ENCODE assay signal across 12 cellular contexts in genomic region chr7:18861514-18861913, GRCh38.
DNase-seq lines count a peak whose midpoint lies in the region; ATAC-seq lines count a peak whose summit lies in the region.
"Had no signal": no experiment of that assay in that cellular context is flagged by ENCODE, and none has a peak within 500 bp of the region (broad histone marks: within the 10 kb centered on the region; RNA-seq: fewer than 3 reads in every experiment).

No MANE protein-coding gene starts in this region.

- no CpG with 5 or more reads among the region's 4 CpGs for WGBS in neuronal stem cell (ENCODE audit: extremely low coverage in 2 of 2, insufficient read length in 2 of 2, insufficient replicate concordance in 1 of 2), 2 donors

- H3K4me1 Mint-ChIP-seq in activated CD4-positive, alpha-beta T cell treated with anti-CD3 and anti-CD28 coated beads, Interleukin-2, amount 10 ng/mL, durations not matched to agents 7 days and 5 days: peaks cover 16% of the 10 kb centered on the region

- H3K14ac ChIP-seq in neuronal stem cell (ENCODE audit: low read length): no peak overlapping the region

- peaks cover 4% of the 10 kb centered on the region for H3K9me3 Mint-ChIP-seq in activated CD4-positive, alpha-beta T cell treated with anti-CD3 and anti-CD28 coated beads, Interleukin-2, amount 10 ng/mL, durations not matched to agents 7 days and 5 days

- H3K79me1 ChIP-seq in neuronal stem cell (ENCODE audit: low read depth, low read length): no peaks in the 10 kb centered on the region

- no peak overlapping the region for H3K4me2 ChIP-seq in neuronal stem cell (ENCODE audit: insufficient read depth, low read length, poor library complexity, severe bottlenecking)

- H3K27ac ChIP-seq in neuronal stem cell (replicated peaks; ENCODE audit: low read length): no peak overlapping the region
- H3K27ac ChIP-seq: VCaP had no signal

- no peaks in the 10 kb centered on the region for H3K36me3 ChIP-seq in neuronal stem cell (replicated peaks in 1 of 2; ENCODE audit: control insufficient read depth in 2 of 2, insufficient read depth in 2 of 2, low read length in 2 of 2)

- DNase-seq in fibroblast of peridontal ligament (ENCODE audit: extremely low read depth) (peak; percentile 85), neuronal stem cell (ENCODE audit: low spot score) (no peak), NCI-H524 treated with DMSO at 0.1 percent for 48 hours (lab: John Stamatoyannopoulos, UW) (no peak), NCI-H2227 (lab: John Stamatoyannopoulos, UW; ENCODE audit: unreplicated experiment) (no peak)
- DNase-seq in activated CD4-positive, alpha-beta T cell treated with anti-CD3 and anti-CD28 coated beads, Interleukin-2, amount 10 ng/mL, durations not matched to agents 7 days and 5 days: no peak
- DNase-seq: activated naive CD4-positive, alpha-beta T cell treated with anti-CD3 and anti-CD28 coated beads for 36 hours; KBM-7; kidney had no signal

- H3K4me1 ChIP-seq in neuronal stem cell (ENCODE audit: control insufficient read depth in 2 of 2, insufficient read depth in 1 of 2, low read depth in 1 of 2, low read length in 2 of 2): no peaks in the 10 kb centered on the region

- H3K27me3 Mint-ChIP-seq in activated CD4-positive, alpha-beta T cell treated with anti-CD3 and anti-CD28 coated beads, Interleukin-2, amount 10 ng/mL, durations not matched to agents 7 days and 5 days: no peaks in the 10 kb centered on the region

- H4K91ac ChIP-seq in neuronal stem cell (ENCODE audit: low read depth, low read length, poor library complexity): no peak overlapping the region

- no peak overlapping the region for H3K23ac ChIP-seq in neuronal stem cell (ENCODE audit: low read depth, low read length, poor library complexity)

- H3K4me3 ChIP-seq in neuronal stem cell (ENCODE audit: low read length in 2 of 2): no peak overlapping the region

- H3K18ac ChIP-seq in neuronal stem cell (ENCODE audit: low read length): no peak overlapping the region

- no peak overlapping the region for H4K8ac ChIP-seq in neuronal stem cell (ENCODE audit: low read depth, low read length)

- H3K9ac ChIP-seq in neuronal stem cell (ENCODE audit: low read depth, low read length, poor library complexity): no peak overlapping the region

- no peaks in the 10 kb centered on the region for H3K36me3 Mint-ChIP-seq in activated CD4-positive, alpha-beta T cell treated with anti-CD3 and anti-CD28 coated beads, Interleukin-2, amount 10 ng/mL, durations not matched to agents 7 days and 5 days (ENCODE audit: low read depth)

- POLR2A ChIA-PET in activated CD4-positive, alpha-beta T cell treated with anti-CD3 and anti-CD28 coated beads, Interleukin-2, amount 10 ng/mL, durations not matched to agents 7 days and 5 days (lab: Charles Lee): no interaction called here

- H2AK5ac ChIP-seq in neuronal stem cell (ENCODE audit: low read depth, low read length): no peak overlapping the region

- no peak overlapping the region for H2AFZ ChIP-seq in neuronal stem cell (ENCODE audit: low read length)

- no peak overlapping the region for H3K27ac Mint-ChIP-seq in activated CD4-positive, alpha-beta T cell treated with anti-CD3 and anti-CD28 coated beads, Interleukin-2, amount 10 ng/mL, durations not matched to agents 7 days and 5 days
- H3K27ac Mint-ChIP-seq: activated naive CD4-positive, alpha-beta T cell treated with anti-CD3 and anti-CD28 coated beads for 36 hours had no signal

- ATAC-seq in GM18499 (IDR thresholded peaks at IDR 0.05; ENCODE audit: insufficient read depth, unreplicated experiment): peak; percentile 84
- peak; percentile 65 for ATAC-seq in GM21723 (IDR thresholded peaks at IDR 0.05; ENCODE audit: unreplicated experiment)
- peak; percentile 54 for ATAC-seq in HG03460 (IDR thresholded peaks at IDR 0.05; ENCODE audit: unreplicated experiment)

- no peak overlapping the region for H3K4me3 Mint-ChIP-seq in activated CD4-positive, alpha-beta T cell treated with anti-CD3 and anti-CD28 coated beads, Interleukin-2, amount 10 ng/mL, durations not matched to agents 7 days and 5 days
- H3K4me3 Mint-ChIP-seq: activated naive CD4-positive, alpha-beta T cell treated with anti-CD3 and anti-CD28 coated beads for 36 hours had no signal

- no peak overlapping the region for H2BK15ac ChIP-seq in neuronal stem cell (ENCODE audit: low read length)

- CTCF ChIA-PET in activated CD4-positive, alpha-beta T cell treated with anti-CD3 and anti-CD28 coated beads, Interleukin-2, amount 10 ng/mL, durations not matched to agents 7 days and 5 days (lab: Charles Lee): no interaction called here

- H2BK12ac ChIP-seq in neuronal stem cell (ENCODE audit: low read length): no peak overlapping the region

- H3K4ac ChIP-seq in neuronal stem cell (ENCODE audit: low read length): no peak overlapping the region

- H3K9me3 ChIP-seq in neuronal stem cell (replicated peaks in 1 of 2; ENCODE audit: control insufficient read depth in 2 of 2, insufficient read depth in 1 of 2, low read depth in 1 of 2, low read length in 2 of 2): no peaks in the 10 kb centered on the region

- no peak overlapping the region for H2BK5ac ChIP-seq in neuronal stem cell (ENCODE audit: low read length)

- H3K27me3 ChIP-seq in neuronal stem cell (ENCODE audit: control insufficient read depth in 3 of 3, insufficient read depth in 3 of 3, low read depth in 1 of 3, low read length in 3 of 3): no peaks in the 10 kb centered on the region

- no peak overlapping the region for H2BK120ac ChIP-seq in neuronal stem cell (ENCODE audit: low read depth, low read length)
